ENCODE assay signal across 27 cellular contexts in genomic region chr16:31248344-31248743, GRCh38. TPM values are rescaled to one million over a fixed set of nuclear protein-coding genes. Genes with fewer than 3 reads are reported as not detected.
DNase-seq lines count a peak whose midpoint lies in the region; ATAC-seq, FAIRE-seq and TF ChIP-seq lines count a peak whose summit lies in the region.
"Had no signal": no experiment of that assay in that cellular context is flagged by ENCODE, and none has a peak within 500 bp of the region (broad histone marks: within the 10 kb centered on the region; RNA-seq: fewer than 3 reads in every experiment).

No MANE protein-coding gene starts in this region.

- FAIRE-seq in K562 (lab: Jason Lieb, UNC) (no peak), keratinocyte (lab: Jason Lieb, UNC) (peak; percentile 71)
- FAIRE-seq: D721Med, GM19239, H54, HTR-8/SVneo had no signal

- POLR2A ChIA-PET in K562 (lab: Yijun Ruan, JAX): interaction anchor here (0.7 to 1.3 kb wide), 4 partner anchors 9 to 67 kb away, joined by 3 to 4 read pairs (median 4); no protein-coding TSS in a partner anchor

- H3K9me3 ChIP-seq in K562 (replicated peaks; ENCODE audit: control insufficient read depth, insufficient read depth, low read depth, low read length) (no peaks in the 10 kb centered on the region), keratinocyte (ENCODE audit: control insufficient read depth, low read depth, low read length) (no peaks in the 10 kb centered on the region)
- H3K9me3 ChIP-seq: BE2C, Caco-2 had no signal

- DNase-seq in GM13976 (ENCODE audit: low spot score) (peak; percentile 1), K562 (ENCODE audit: extremely low read depth in 1 of 4, low spot score in 3 of 4) (peak in 1 of 4 experiments; percentile 10), epithelial cell of prostate (ENCODE audit: low read depth, low spot score) (peak; percentile 36), keratinocyte (ENCODE audit: low read depth, low spot score) (peak; percentile 48), NCI-H524 (lab: John Stamatoyannopoulos, UW) (no peak), RPMI8226 (no peak)
- DNase-seq: ACHN; BE2C; C1 segment of cervical spinal cord; Caco-2; CD4-positive, CD25-positive, alpha-beta regulatory T cell; CD8-positive, alpha-beta memory T cell; DMS153; DMS79; GDM1; GM23248; HFFc6; IMR-90; KBM-7 had no signal

- dilution Hi-C loops in keratinocyte (cut with MboI; ENCODE audit: extremely low pct_ligation_motif_present, low sequenced_read_pairs): no loop called here

- H4K20me1 ChIP-seq in K562 (replicated peaks; ENCODE audit: control insufficient read depth, insufficient read depth, low read length) (no peaks in the 10 kb centered on the region), keratinocyte (ENCODE audit: control insufficient read depth, extremely low read depth, insufficient read depth, low read length) (no peaks in the 10 kb centered on the region)

- no peak for TF ChIP-seq RAD21 in K562 (CRISPR knock-in tag; conservative IDR thresholded peaks at IDR 0.05 in 1 of 2, IDR thresholded peaks at IDR 0.05 in 1 of 2)

- H3K36me3 ChIP-seq in K562 (ENCODE audit: control insufficient read depth, insufficient read depth, low read length) (no peaks in the 10 kb centered on the region), keratinocyte (ENCODE audit: control insufficient read depth in 2 of 2, extremely low read depth in 1 of 2, insufficient read depth in 2 of 2, low read length in 2 of 2) (no peaks in the 10 kb centered on the region)
- H3K36me3 ChIP-seq: BE2C had no signal

- no peak for TF ChIP-seq EP300 in K562 (IDR thresholded peaks at IDR 0.05; ENCODE audit: low read length)

- H3K9me1 ChIP-seq in K562 (ENCODE audit: control insufficient read depth, insufficient read depth, low read length) (no peaks in the 10 kb centered on the region), keratinocyte (ENCODE audit: control insufficient read depth, extremely low read depth, insufficient read depth, low read length) (no peaks in the 10 kb centered on the region)

- H3K27me3 ChIP-seq in K562 (ENCODE audit: control insufficient read depth in 2 of 2, insufficient read depth in 2 of 2, low read length in 2 of 2): no peaks in the 10 kb centered on the region
- H3K27me3 ChIP-seq in keratinocyte (ENCODE audit: control insufficient read depth, extremely low read depth, insufficient read depth, low read length): no peaks in the 10 kb centered on the region

- H3K27ac ChIP-seq in K562 (ENCODE audit: extremely low read depth, low read depth, low read length) (no peak overlapping the region), epithelial cell of prostate (no peak overlapping the region), keratinocyte (ENCODE audit: control insufficient read depth, insufficient read depth, low read length) (peak overlapping the region; percentile 13)
- H3K27ac ChIP-seq: GM23248 had no signal

- peak overlapping the region; percentile 66 for H2AFZ ChIP-seq in K562 (ENCODE audit: low read depth, low read length)
- peak overlapping the region; percentile 27 for H2AFZ ChIP-seq in keratinocyte (ENCODE audit: control insufficient read depth, low read length)
- H2AFZ ChIP-seq: GM23248 had no signal

- in situ Hi-C loops in GM13976 (cut with MboI; ENCODE audit: low sequenced_read_pairs, unreplicated experiment): no loop called here
- in situ Hi-C loops in K562 (cut with MboI): no loop called here

- H3K4me2 ChIP-seq in K562 (ENCODE audit: insufficient read depth, low read length): peak overlapping the region; percentile 10; the same call in 1 of the 2 replicates
- peak overlapping the region; percentile 56 for H3K4me2 ChIP-seq in keratinocyte (ENCODE audit: control insufficient read depth, extremely low read depth, insufficient read depth, low read depth, low read length)

- TF ChIP-seq CTCF in GM13976 (IDR thresholded peaks at IDR 0.05; ENCODE audit: borderline replicate concordance, control extremely low read depth, extremely low read depth, insufficient read depth, missing control alignments): no peak
- TF ChIP-seq CTCF in K562 (IDR thresholded peaks at IDR 0.05 in 2 of 3, conservative IDR thresholded peaks at IDR 0.05 in 1 of 3; ENCODE audit: insufficient read depth in 2 of 3, low read depth in 1 of 3, low read length in 3 of 3): no peak
- TF ChIP-seq CTCF in keratinocyte (optimal IDR thresholded peaks at IDR 0.05 in 1 of 3, IDR thresholded peaks at IDR 0.05 in 1 of 3, conservative IDR thresholded peaks at IDR 0.05 in 1 of 3; ENCODE audit: extremely low read depth in 1 of 3, insufficient read depth in 2 of 3, low read length in 3 of 3): no peak

- CTCF ChIA-PET in K562 (lab: Yijun Ruan, JAX; ENCODE audit: low intra/inter-chr PET ratio): no interaction called here

- no peak for ATAC-seq in K562
- no peak for ATAC-seq in GM19328 (IDR thresholded peaks at IDR 0.05; ENCODE audit: unreplicated experiment)
- ATAC-seq: HCT116 had no signal

- BruUV-seq in K562 (replicated peaks; lab: Mats Ljungman, UMichigan): no TSS peak

- intact Hi-C loops in K562 (cut with micrococcal nuclease): no loop called here

- no peak overlapping the region for H3K4me3 ChIP-seq in K562
- no peak overlapping the region for H3K4me3 ChIP-seq in keratinocyte (ENCODE audit: control insufficient read depth in 2 of 3, extremely low read depth in 1 of 3, insufficient read depth in 2 of 3, low read depth in 1 of 3, low read length in 3 of 3)
- H3K4me3 ChIP-seq: GM23248 had no signal

- no peak for TF ChIP-seq POLR2A in K562 (conservative IDR thresholded peaks at IDR 0.05)

- H3K9ac ChIP-seq in K562 (ENCODE audit: insufficient read depth in 1 of 2, low read depth in 2 of 2, low read length in 2 of 2): 0 out of 4 replicates have a peak overlapping the region, but pooled peaks of 1 of the 2 experiments have one; percentile 1
- no peak overlapping the region for H3K9ac ChIP-seq in keratinocyte (ENCODE audit: control insufficient read depth, extremely low read depth, insufficient read depth, low read length)
- H3K9ac ChIP-seq: GM23248 had no signal

- H3K4me1 ChIP-seq in K562 (replicated peaks in 1 of 2; ENCODE audit: control insufficient read depth in 2 of 2, insufficient read depth in 2 of 2, low read length in 2 of 2): peaks cover 19 to 31% of the 10 kb centered on the region in 2 experiments
- H3K4me1 ChIP-seq in keratinocyte (ENCODE audit: control insufficient read depth, extremely low read depth, insufficient read depth, low read length): peaks cover 12% of the 10 kb centered on the region
- H3K4me1 ChIP-seq: BE2C, Caco-2 had no signal

- 21% methylated on average over 5 of the region's 5 CpGs for WGBS in K562 (ENCODE audit: insufficient coverage, low coverage, missing lambda C conversion rate)

- H3K79me2 ChIP-seq in K562 (ENCODE audit: control insufficient read depth, insufficient read depth, low read length) (no peaks in the 10 kb centered on the region), keratinocyte (ENCODE audit: control insufficient read depth, insufficient read depth, low read length) (no peaks in the 10 kb centered on the region)

RNA-seq across cellular contexts. Expression of gene ITGAM, which starts 11.4 kb away (rescaled TPM):
- 0.86 and 2.0 TPM in 2 replicates for total RNA-seq in K562 (2011; cell fraction: chromatin; rRNA removed; ENCODE audit: low replicate concordance)
- 0.92 and 1.2 TPM in 2 replicates for total RNA-seq in K562 (2011; cell fraction: nucleolus; rRNA removed)
- total RNA-seq in K562 (2011; cell fraction: nucleoplasm; rRNA removed): 0.53 and 0.73 TPM in 2 replicates
- total RNA-seq in K562 (2014; rRNA removed) (0.29 and 0.50 TPM in 2 replicates), K562 (2014; rRNA removed; fragmentation: Illumina TruSeq; extraction: Trizol) (0.25 and 0.35 TPM in 2 replicates), K562 (2015; rRNA removed; fragmentation: Illumina TruSeq; extraction: Trizol) (1.6 TPM in 2 replicates), K562 (2021) (0.98 and 1.3 TPM in 2 replicates)
- polyA plus RNA-seq in K562 (2011; rRNA removed) (0.32 and 0.99 TPM in 2 replicates), K562 (2014; fragmentation: Illumina TruSeq; extraction: Trizol) (0.27 and 0.53 TPM in 2 replicates), K562 (2014; fragmentation: Nextera tagmentation; extraction: Ambion mirVana) (under 1 TPM; 0.01 to 0.03 TPM), K562 (2014; rRNA removed) (0.66 and 1.2 TPM in 2 replicates), keratinocyte (0.11 to 0.30 TPM (median 0.13 TPM) in 3 replicates)
- polyA plus RNA-seq in K562 (2011; cell fraction: cytosol; rRNA removed): 0.64 and 0.99 TPM in 2 replicates
- 2.0 and 3.3 TPM in 2 replicates for polyA plus RNA-seq in K562 (2011; cell fraction: nucleus; rRNA removed)
- 1.7 and 5.3 TPM in 2 replicates for polyA plus RNA-seq in K562 (2012)
- polyA minus RNA-seq in K562 (2011; rRNA and poly(A)+ RNA removed): 0.28 and 1.3 TPM in 2 replicates
- polyA minus RNA-seq in K562 (2011; cell fraction: cytosol; rRNA and poly(A)+ RNA removed): 0.64 and 1.4 TPM in 2 replicates
- polyA minus RNA-seq in K562 (2011; cell fraction: nucleus; rRNA and poly(A)+ RNA removed): 0.67 and 2.2 TPM in 2 replicates
- polyA plus RNA-seq in keratinocyte (2011; ENCODE audit: low read depth): 0.14 TPM
- 0.06 TPM in 2 replicates for polyA plus RNA-seq in keratinocyte (2011; cell fraction: cytosol; rRNA removed)
- polyA plus RNA-seq in keratinocyte (2011; cell fraction: nucleus; rRNA removed): 0.36 and 0.57 TPM in 2 replicates
- polyA plus RNA-seq in keratinocyte (2012; ENCODE audit: low replicate concordance): 0.13 and 0.35 TPM in 2 replicates
- 0.10 to 1.6 TPM (median 0.13 TPM) in 3 replicates for polyA minus RNA-seq in keratinocyte
- not detected for polyA minus RNA-seq in keratinocyte (2011; cell fraction: cytosol; rRNA and poly(A)+ RNA removed)
- not detected in 2 replicates for polyA minus RNA-seq in keratinocyte (2011; cell fraction: nucleus; rRNA and poly(A)+ RNA removed)
- total RNA-seq: Caco-2, Daoy, GM23248, HFFc6 had no signal
- polyA plus RNA-seq: GM23248, IMR-90 had no signal

RNA-seq across cellular contexts. Expression of gene PYDC1, which starts 31.4 kb away (rescaled TPM):
- not detected in 2 replicates for total RNA-seq in K562 (2011; cell fraction: chromatin; rRNA removed; ENCODE audit: low replicate concordance)
- total RNA-seq in K562 (2011; cell fraction: nucleolus; rRNA removed): not detected in 2 replicates
- total RNA-seq in K562 (2011; cell fraction: nucleoplasm; rRNA removed): not detected in 2 replicates
- total RNA-seq in K562 (2014; rRNA removed): not detected in 2 replicates
- total RNA-seq in K562 (2014; rRNA removed; fragmentation: Illumina TruSeq; extraction: Trizol): not detected in 2 replicates
- not detected in 2 replicates for total RNA-seq in K562 (2015; rRNA removed; fragmentation: Illumina TruSeq; extraction: Trizol)
- total RNA-seq in K562 (2021): not detected in 2 replicates
- polyA plus RNA-seq in K562 (2011; rRNA removed): not detected in 2 replicates
- not detected in 2 replicates for polyA plus RNA-seq in K562 (2011; cell fraction: cytosol; rRNA removed)
- polyA plus RNA-seq in K562 (2011; cell fraction: nucleus; rRNA removed): not detected in 2 replicates
- not detected in 2 replicates for polyA plus RNA-seq in K562 (2012)
- polyA plus RNA-seq in K562 (2014; fragmentation: Illumina TruSeq; extraction: Trizol): not detected in 2 replicates
- polyA plus RNA-seq in K562 (2014; fragmentation: Nextera tagmentation; extraction: Ambion mirVana): not detected
- not detected in 2 replicates for polyA plus RNA-seq in K562 (2014; rRNA removed)
- not detected in 2 replicates for polyA minus RNA-seq in K562 (2011; rRNA and poly(A)+ RNA removed)
- not detected in 2 replicates for polyA minus RNA-seq in K562 (2011; cell fraction: cytosol; rRNA and poly(A)+ RNA removed)
- not detected in 2 replicates for polyA minus RNA-seq in K562 (2011; cell fraction: nucleus; rRNA and poly(A)+ RNA removed)
- not detected in 3 replicates for polyA plus RNA-seq in keratinocyte
- polyA plus RNA-seq in keratinocyte (2011; ENCODE audit: low read depth): 5.0 TPM
- polyA plus RNA-seq in keratinocyte (2011; cell fraction: cytosol; rRNA removed): not detected in 2 replicates
- 0.17 TPM in 1 of 2 replicates, not detected in the other for polyA plus RNA-seq in keratinocyte (2011; cell fraction: nucleus; rRNA removed)
- 9.4 TPM in 1 of 2 replicates, not detected in the other for polyA plus RNA-seq in keratinocyte (2012; ENCODE audit: low replicate concordance)
- not detected in 3 replicates for polyA minus RNA-seq in keratinocyte
- polyA minus RNA-seq in keratinocyte (2011; cell fraction: cytosol; rRNA and poly(A)+ RNA removed): not detected
- not detected in 2 replicates for polyA minus RNA-seq in keratinocyte (2011; cell fraction: nucleus; rRNA and poly(A)+ RNA removed)
- total RNA-seq: A172; Caco-2; CD4-positive, CD25-positive, alpha-beta regulatory T cell; CD8-positive, alpha-beta memory T cell; Daoy; GM23248; HFFc6; IMR-90 had no signal
- polyA plus RNA-seq: CD4-positive, CD25-positive, alpha-beta regulatory T cell; CD8-positive, alpha-beta memory T cell; GM23248; IMR-90 had no signal

RNA-seq across cellular contexts. Expression of gene TRIM72, which starts 34.4 kb away (rescaled TPM):
- 0.14 and 0.23 TPM in 2 replicates for total RNA-seq in K562 (2011; cell fraction: chromatin; rRNA removed; ENCODE audit: low replicate concordance)
- total RNA-seq in K562 (2011; cell fraction: nucleolus; rRNA removed): 0.17 and 0.26 TPM in 2 replicates
- total RNA-seq in K562 (2011; cell fraction: nucleoplasm; rRNA removed): 0.15 and 0.31 TPM in 2 replicates
- total RNA-seq in K562 (2014; rRNA removed) (not detected in 2 replicates), K562 (2014; rRNA removed; fragmentation: Illumina TruSeq; extraction: Trizol) (under 0.01 and 0.03 TPM in 2 replicates), K562 (2015; rRNA removed; fragmentation: Illumina TruSeq; extraction: Trizol) (not detected in 2 replicates), K562 (2021) (not detected in 2 replicates)
- polyA plus RNA-seq in K562 (2011; rRNA removed) (0.01 TPM in 1 of 2 replicates, not detected in the other), K562 (2014; fragmentation: Illumina TruSeq; extraction: Trizol) (not detected in 2 replicates), K562 (2014; fragmentation: Nextera tagmentation; extraction: Ambion mirVana) (not detected), K562 (2014; rRNA removed) (not detected in 2 replicates), keratinocyte (under 0.01 TPM in 1 of 3 replicates, not detected in the others)
- 0.01 and 0.03 TPM in 2 replicates for polyA plus RNA-seq in K562 (2011; cell fraction: cytosol; rRNA removed)
- polyA plus RNA-seq in K562 (2011; cell fraction: nucleus; rRNA removed): 0.04 TPM in 2 replicates
- polyA plus RNA-seq in K562 (2012): 0.03 TPM in 1 of 2 replicates, not detected in the other
- not detected in 2 replicates for polyA minus RNA-seq in K562 (2011; rRNA and poly(A)+ RNA removed)
- polyA minus RNA-seq in K562 (2011; cell fraction: cytosol; rRNA and poly(A)+ RNA removed): not detected in 2 replicates
- 0.11 TPM in 1 of 2 replicates, not detected in the other for polyA minus RNA-seq in K562 (2011; cell fraction: nucleus; rRNA and poly(A)+ RNA removed)
- polyA plus RNA-seq in keratinocyte (2011; ENCODE audit: low read depth): 0.06 TPM
- polyA plus RNA-seq in keratinocyte (2011; cell fraction: cytosol; rRNA removed): not detected in 2 replicates
- polyA plus RNA-seq in keratinocyte (2011; cell fraction: nucleus; rRNA removed): 0.01 and 0.04 TPM in 2 replicates
- 0.06 TPM in 1 of 2 replicates, not detected in the other for polyA plus RNA-seq in keratinocyte (2012; ENCODE audit: low replicate concordance)
- polyA minus RNA-seq in keratinocyte: not detected in 3 replicates
- polyA minus RNA-seq in keratinocyte (2011; cell fraction: cytosol; rRNA and poly(A)+ RNA removed): not detected
- polyA minus RNA-seq in keratinocyte (2011; cell fraction: nucleus; rRNA and poly(A)+ RNA removed): not detected in 2 replicates
- total RNA-seq: CD8-positive, alpha-beta memory T cell; Daoy; GM23248; IMR-90 had no signal
- polyA plus RNA-seq: CD4-positive, CD25-positive, alpha-beta regulatory T cell; CD8-positive, alpha-beta memory T cell; GM23248; IMR-90 had no signal

RNA-seq across cellular contexts. Expression of gene PYCARD, which starts 45.8 kb away (rescaled TPM):
- 0.56 and 0.97 TPM in 2 replicates for total RNA-seq in K562 (2011; cell fraction: chromatin; rRNA removed; ENCODE audit: low replicate concordance)
- total RNA-seq in K562 (2011; cell fraction: nucleolus; rRNA removed): 2.9 and 3.0 TPM in 2 replicates
- 1.1 and 1.4 TPM in 2 replicates for total RNA-seq in K562 (2011; cell fraction: nucleoplasm; rRNA removed)
- total RNA-seq in K562 (2014; rRNA removed) (27.7 and 30.4 TPM in 2 replicates), K562 (2014; rRNA removed; fragmentation: Illumina TruSeq; extraction: Trizol) (3.6 and 4.5 TPM in 2 replicates), K562 (2015; rRNA removed; fragmentation: Illumina TruSeq; extraction: Trizol) (22.9 and 24.3 TPM in 2 replicates), K562 (2021) (15.4 and 16.5 TPM in 2 replicates)
- polyA plus RNA-seq in K562 (2011; rRNA removed) (4.1 and 33.8 TPM in 2 replicates), K562 (2014; fragmentation: Illumina TruSeq; extraction: Trizol) (6.0 and 6.8 TPM in 2 replicates), K562 (2014; fragmentation: Nextera tagmentation; extraction: Ambion mirVana) (1 to 10 TPM; 1.3 to 1.6 TPM), K562 (2014; rRNA removed) (25.6 and 28.4 TPM in 2 replicates), keratinocyte (46.4 to 84.9 TPM (median 58.1 TPM) in 3 replicates)
- polyA plus RNA-seq in K562 (2011; cell fraction: cytosol; rRNA removed): 21.4 and 58.6 TPM in 2 replicates
- polyA plus RNA-seq in K562 (2011; cell fraction: nucleus; rRNA removed): 5.5 and 35.3 TPM in 2 replicates
- polyA plus RNA-seq in K562 (2012): 35.1 and 67.9 TPM in 2 replicates
- 1.2 and 5.5 TPM in 2 replicates for polyA minus RNA-seq in K562 (2011; rRNA and poly(A)+ RNA removed)
- polyA minus RNA-seq in K562 (2011; cell fraction: cytosol; rRNA and poly(A)+ RNA removed): 2.9 and 23.3 TPM in 2 replicates
- 1.3 and 10.3 TPM in 2 replicates for polyA minus RNA-seq in K562 (2011; cell fraction: nucleus; rRNA and poly(A)+ RNA removed)
- polyA plus RNA-seq in keratinocyte (2011; ENCODE audit: low read depth): 18.4 TPM
- polyA plus RNA-seq in keratinocyte (2011; cell fraction: cytosol; rRNA removed): 33.0 and 90.8 TPM in 2 replicates
- polyA plus RNA-seq in keratinocyte (2011; cell fraction: nucleus; rRNA removed): 21.8 and 25.3 TPM in 2 replicates
- polyA plus RNA-seq in keratinocyte (2012; ENCODE audit: low replicate concordance): 82.2 and 114 TPM in 2 replicates
- 25.1 to 88.4 TPM (median 60.1 TPM) in 3 replicates for polyA minus RNA-seq in keratinocyte
- polyA minus RNA-seq in keratinocyte (2011; cell fraction: cytosol; rRNA and poly(A)+ RNA removed): 162 TPM
- polyA minus RNA-seq in keratinocyte (2011; cell fraction: nucleus; rRNA and poly(A)+ RNA removed): 11.1 and 12.3 TPM in 2 replicates
- total RNA-seq: A172 had no signal

Comparison
In these comparisons a context has a peak if more than half of its experiments do, and no peak if none do; other contexts are left out.
1. DNase-seq: peak in GM13976 (single experiment), epithelial cell of prostate (single experiment) and keratinocyte (single experiment); none in NCI-H524 (0 of 2) and RPMI8226 (single experiment).